13 cellular contexts compared by ENCODE assay signal in the genomic region with DNA sequence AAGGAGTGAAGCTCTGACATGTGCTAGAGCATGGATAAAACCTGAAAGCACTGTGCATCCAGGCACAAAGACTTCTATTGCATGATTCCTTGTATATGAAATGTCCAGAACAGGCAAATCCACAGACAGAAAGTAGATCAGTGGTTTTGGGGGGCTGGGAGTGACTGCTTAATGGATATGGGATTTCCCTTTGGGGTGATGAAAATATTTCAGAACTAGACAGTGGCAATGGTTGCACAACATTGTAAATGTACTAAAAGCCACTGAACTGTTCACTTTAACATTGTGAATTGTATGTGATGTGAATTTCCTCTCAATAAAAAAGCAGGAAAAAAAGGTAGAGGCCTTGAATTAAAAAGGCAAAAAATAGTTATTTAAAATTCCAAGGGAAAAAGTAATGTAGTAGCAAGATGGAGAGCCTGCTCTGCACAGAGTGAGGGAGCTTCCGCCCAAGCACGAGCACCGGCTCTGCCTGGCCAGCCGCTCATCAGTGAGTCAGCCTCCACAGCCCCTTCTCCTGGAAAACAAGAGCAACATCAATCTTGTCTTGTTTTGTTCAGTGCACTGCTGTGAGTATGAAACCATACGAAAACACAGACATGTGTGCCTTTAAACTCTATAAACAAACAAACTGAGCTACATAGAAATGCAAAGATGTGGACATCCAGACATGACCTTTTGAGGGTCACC.
A peak's percentile ranks its signal among the peaks of the same experiment; 100 is the strongest.
DNase-seq lines count a peak whose midpoint lies in the region; ATAC-seq and TF ChIP-seq lines count a peak whose summit lies in the region.
"Had no signal": no experiment of that assay in that cellular context is flagged by ENCODE, and none has a peak within 500 bp of the region (broad histone marks: within the 10 kb centered on the region; RNA-seq: fewer than 3 reads in every experiment).

No MANE protein-coding gene starts in this region.

- H3K9me2 ChIP-seq in MM.1S (replicated peaks; ENCODE audit: insufficient read depth, low read length), result no peaks in the 10 kb centered on the region

- no peaks in the 10 kb centered on the region for H3K4me1 ChIP-seq in MM.1S (ENCODE audit: low read length)
- H3K4me1 ChIP-seq: thyroid gland had no signal

- no peak overlapping the region for H3K4me2 ChIP-seq in MM.1S (ENCODE audit: low read depth, low read length)

- H3F3A ChIP-seq in MM.1S (ENCODE audit: insufficient read depth, low read length), result no peaks in the 10 kb centered on the region

- H2AFZ ChIP-seq in MM.1S (ENCODE audit: low read length), result no peak overlapping the region

- H3K9ac ChIP-seq in MM.1S (ENCODE audit: low read length), result no peak overlapping the region

- H3K27ac ChIP-seq in AG04450 (ENCODE audit: low read depth, low read length) (no peak overlapping the region), MM.1S (ENCODE audit: low read length) (no peak overlapping the region)
- H3K27ac ChIP-seq: esophagus muscularis mucosa, thyroid gland had no signal

- DNase-seq in AG04450 (ENCODE audit: low read depth, low spot score), result peak; percentile 61
- peak; percentile 69 for DNase-seq in HT1080 (ENCODE audit: low read depth)
- peak; percentile 49 for DNase-seq in astrocyte of the hippocampus (ENCODE audit: low read depth, low spot score)
- peak; percentile 90 for DNase-seq in iris pigment epithelial cell (ENCODE audit: low read depth)
- no peak for DNase-seq in DMS53 (lab: John Stamatoyannopoulos, UW)
- DNase-seq in MM.1S, result no peak
- DNase-seq: activated CD4-positive, CD25-positive, alpha-beta regulatory T cell treated with anti-CD3 and anti-CD28 coated beads, Interleukin-2, amount 50 U/mL, for 72 hours; cortex of kidney; NCI-H1105 treated with DMSO at 0.1 percent for 48 hours; thyroid gland had no signal

- H3K27me3 ChIP-seq in AG04450 (ENCODE audit: control insufficient read depth, insufficient read depth, low read length) (no peaks in the 10 kb centered on the region), MM.1S (replicated peaks; ENCODE audit: insufficient read depth, low read length) (no peaks in the 10 kb centered on the region)
- H3K27me3 ChIP-seq: esophagus muscularis mucosa, thyroid gland had no signal

- POLR2A ChIA-PET in AG04450 (lab: Yijun Ruan, JAX), result no interaction called here

- peak; percentile 11; the same call in 1 of the 2 replicates for TF ChIP-seq CTCF in AG04450 (IDR thresholded peaks at IDR 0.05; ENCODE audit: low read depth, low read length)
- no peak for TF ChIP-seq CTCF in MM.1S (IDR thresholded peaks at IDR 0.05; ENCODE audit: low read length)

- CTCF ChIA-PET in AG04450 (lab: Charles Lee), result no interaction called here

- H3K36me3 ChIP-seq in MM.1S (replicated peaks; ENCODE audit: insufficient read depth, low read length), result no peaks in the 10 kb centered on the region
- H3K36me3 ChIP-seq: esophagus muscularis mucosa, thyroid gland had no signal

- no peaks in the 10 kb centered on the region; the same call in 1 of the 2 replicates for H3K9me3 ChIP-seq in AG04450 (ENCODE audit: control insufficient read depth, insufficient read depth, low read length)
- no peaks in the 10 kb centered on the region for H3K9me3 ChIP-seq in MM.1S (replicated peaks; ENCODE audit: insufficient read depth, low read length)
- H3K9me3 ChIP-seq: esophagus muscularis mucosa, thyroid gland had no signal

- H3K79me2 ChIP-seq in MM.1S (ENCODE audit: low read length), result no peaks in the 10 kb centered on the region

- H4K20me1 ChIP-seq in MM.1S (ENCODE audit: insufficient read depth, low read length), result no peaks in the 10 kb centered on the region

- H3K4me3 ChIP-seq in AG04450 (ENCODE audit: low read depth, low read length), result no peak overlapping the region
- no peak overlapping the region for H3K4me3 ChIP-seq in MM.1S (ENCODE audit: low read length)
- H3K4me3 ChIP-seq: esophagus muscularis mucosa, thyroid gland had no signal

- ATAC-seq in HG03159 (IDR thresholded peaks at IDR 0.05; ENCODE audit: unreplicated experiment), result no peak
- no peak for ATAC-seq in GM21723 (IDR thresholded peaks at IDR 0.05; ENCODE audit: unreplicated experiment)

Comparison
In these comparisons a context has a peak if more than half of its experiments do, and no peak if none do; other contexts are left out.
1. DNase-seq: peak in AG04450 (single experiment), HT1080 (single experiment), astrocyte of the hippocampus (single experiment) and iris pigment epithelial cell (single experiment); none in DMS53 (single experiment) and MM.1S (single experiment).